12 cellular contexts compared by ENCODE assay signal in the genomic region with DNA sequence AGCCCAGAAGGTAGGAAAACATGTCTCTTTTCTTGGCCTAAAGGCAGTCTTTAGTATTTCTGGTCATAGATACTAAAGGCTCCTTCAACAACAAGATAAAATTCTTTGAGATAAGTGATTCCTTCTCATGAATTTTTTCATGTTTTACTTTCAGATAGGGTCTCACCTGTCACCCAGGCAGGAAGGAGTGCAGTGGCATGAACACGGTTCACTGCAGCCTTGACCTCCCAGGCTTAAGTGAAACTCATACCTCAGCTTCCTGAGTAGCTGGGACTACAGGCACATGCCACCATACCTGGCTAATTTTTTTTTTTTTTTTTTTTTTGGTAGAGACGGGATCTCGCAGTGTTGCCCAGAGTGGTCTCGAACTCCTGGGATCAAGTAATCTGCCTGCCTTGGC. TPM values are rescaled to one million over a fixed set of nuclear protein-coding genes. Genes with fewer than 3 reads are reported as not detected.
"Had no signal": no experiment of that assay in that cellular context is flagged by ENCODE, and none has a peak within 500 bp of the region (broad histone marks: within the 10 kb centered on the region; RNA-seq: fewer than 3 reads in every experiment).

No MANE protein-coding gene starts in this region.

- ATAC-seq: activated CD4-positive, alpha-beta T cell treated with anti-CD3 and anti-CD28 coated beads for 36 hours; activated T-cell treated with anti-CD3 and anti-CD28 coated beads, Interleukin-2, amount 50 U/mL, for 72 hours; stimulated activated effector memory CD8-positive, alpha-beta T cell treated with anti-CD3 and anti-CD28 coated beads, Interleukin-12 subunit alpha, Interleukin-12 subunit beta, amount 100 ng/mL, for 72 hours had no signal

- H3K27me3 ChIP-seq: hepatocyte had no signal

- DNase-seq: activated CD4-positive, alpha-beta memory T cell treated with anti-CD3 and anti-CD28 coated beads, Interleukin-2, amount 10 ng/mL, durations not matched to agents 7 days and 5 days; activated CD4-positive, alpha-beta T cell treated with anti-CD3 and anti-CD28 coated beads for 36 hours; activated gamma-delta T cell treated with Interleukin-2 at 50 U/mL for 16 hours; activated naive CD8-positive, alpha-beta T cell treated with anti-CD3 and anti-CD28 coated beads, Interleukin-2, amount 10 ng/mL, durations not matched to agents 7 days and 5 days; activated T-cell treated with anti-CD3 and anti-CD28 coated beads, Interleukin-2, amount 50 U/mL, for 72 hours; cerebellar nuclear complex; kidney glomerular epithelial cell; WERI-Rb-1 had no signal

- H3K27ac ChIP-seq: hepatocyte, WERI-Rb-1 had no signal

- H3K4me3 ChIP-seq: hepatocyte, smooth muscle cell had no signal

- H3K36me3 ChIP-seq: WERI-Rb-1 had no signal

RNA-seq across cellular contexts. Expression of a gene that starts 9.1 kb away (rescaled TPM):
- total RNA-seq: epithelial cell of proximal tubule, hepatocyte, smooth muscle cell had no signal
- polyA plus RNA-seq: smooth muscle cell had no signal
